7 cellular contexts compared by ENCODE assay signal in genomic region chrX:30653415-30654131, GRCh38. TPM values are rescaled to one million over a fixed set of nuclear protein-coding genes. Genes with fewer than 3 reads are reported as not detected.
DNase-seq lines count a peak whose midpoint lies in the region; ATAC-seq and TF ChIP-seq lines count a peak whose summit lies in the region.

Gene GK, plus strand, starts transcription at chrX:30653423. Its CDS starts 115 bp downstream, at chrX:30653538.

- H3K36me3 ChIP-seq in Loucy (ENCODE audit: insufficient read depth, low read length) = no peaks in the 10 kb centered on the region
- no peaks in the 10 kb centered on the region for H3K36me3 ChIP-seq in prostate gland

- TF ChIP-seq POLR2A in prostate gland (IDR thresholded peaks at IDR 0.05) = peak; percentile 16

- H4K20me1 ChIP-seq in Loucy (ENCODE audit: insufficient read depth, low read length, poor library complexity, severe bottlenecking) = no peaks in the 10 kb centered on the region

- H3K4me2 ChIP-seq in Loucy (ENCODE audit: low read depth, low read length, poor library complexity, severe bottlenecking) = peak within 1 kb of the TSS; percentile 87

- H3K79me2 ChIP-seq in Loucy (ENCODE audit: insufficient read depth, low read length) = peaks cover 9% of the 10 kb centered on the region

- TF ChIP-seq CTCF in GM10266 (IDR thresholded peaks at IDR 0.05; ENCODE audit: control insufficient read depth, insufficient read depth, low read depth, missing control alignments) (no peak), Loucy (conservative IDR thresholded peaks at IDR 0.05; ENCODE audit: low read length) (no peak), prostate gland (IDR thresholded peaks at IDR 0.05) (no peak)

- H3K4me1 ChIP-seq in Loucy (ENCODE audit: insufficient read depth, low read length, poor library complexity, severe bottlenecking) = peaks cover 13% of the 10 kb centered on the region
- H3K4me1 ChIP-seq in prostate gland (replicated peaks) = no peaks in the 10 kb centered on the region

- WGBS in prostate gland = 1% methylated on average over 37 of the region's 53 CpGs

- H3K4me3 ChIP-seq in Loucy (ENCODE audit: low read length, poor library complexity, severe bottlenecking) (peak within 1 kb of the TSS; percentile 90), prostate gland (peak within 1 kb of the TSS; percentile 44 to 46)

- no peaks in the 10 kb centered on the region for H3K27me3 ChIP-seq in Loucy (ENCODE audit: insufficient read depth, low read length, poor library complexity, severe bottlenecking)
- no peaks in the 10 kb centered on the region for H3K27me3 ChIP-seq in prostate gland (replicated peaks; ENCODE audit: insufficient read depth)

- H3K27ac ChIP-seq in prostate gland = peak within 1 kb of the TSS; percentile 61 to 69

- peak within 1 kb of the TSS; percentile 72 for H2AFZ ChIP-seq in Loucy (ENCODE audit: low read length)

- peak; percentile 15 for DNase-seq in GM10266 (ENCODE audit: extremely low spot score)
- peak; percentile 14 for DNase-seq in activated naive CD4-positive, alpha-beta T cell treated with anti-CD3 and anti-CD28 coated beads, Interleukin-2, amount 50 U/mL, for 16 hours
- no peak for DNase-seq in left cardiac atrium
- peak; percentile 4 for DNase-seq in prostate gland (ENCODE audit: low spot score)
- DNase-seq in T1000 (lab: John Stamatoyannopoulos, UW) = no peak

- H3K9ac ChIP-seq in Loucy (ENCODE audit: low read depth, low read length, poor library complexity, severe bottlenecking) = peak within 1 kb of the TSS; percentile 78

- ATAC-seq in GM21723 (IDR thresholded peaks at IDR 0.05; ENCODE audit: unreplicated experiment) (peak; percentile 10), left cardiac atrium (peak; percentile 8 to 19)

- no peaks in the 10 kb centered on the region for H3F3A ChIP-seq in Loucy (ENCODE audit: low read depth)

- no peaks in the 10 kb centered on the region for H3K9me3 ChIP-seq in Loucy (ENCODE audit: insufficient read depth, low read depth, low read length)
- no peaks in the 10 kb centered on the region for H3K9me3 ChIP-seq in prostate gland

- intact Hi-C loops in left cardiac atrium (cut with DNase I) (no loop called here), prostate gland (cut with DNase I) (loop anchor here (5.0 kb wide), 1 partner anchor 234 kb away; the partner anchor contains the start of gene TAB3)

- no peaks in the 10 kb centered on the region for H3K9me2 ChIP-seq in Loucy (replicated peaks; ENCODE audit: low read depth, low read length)

RNA-seq across cellular contexts. Expression of gene GK, which starts in this region (rescaled TPM):
- total RNA-seq in left cardiac atrium (1 to 10 TPM; 6.3 to 7.4 TPM), prostate gland (1 to 10 TPM; 3.0 to 7.4 TPM)

Comparison
In these comparisons a context has a peak if more than half of its experiments do, and no peak if none do; other contexts are left out.
1. DNase-seq: peak in GM10266 (single experiment), activated naive CD4-positive, alpha-beta T cell treated with anti-CD3 and anti-CD28 coated beads, Interleukin-2, amount 50 U/mL, for 16 hours (single experiment) and prostate gland (single experiment); none in left cardiac atrium (single experiment) and T1000 (single experiment).